In the genomic region with DNA sequence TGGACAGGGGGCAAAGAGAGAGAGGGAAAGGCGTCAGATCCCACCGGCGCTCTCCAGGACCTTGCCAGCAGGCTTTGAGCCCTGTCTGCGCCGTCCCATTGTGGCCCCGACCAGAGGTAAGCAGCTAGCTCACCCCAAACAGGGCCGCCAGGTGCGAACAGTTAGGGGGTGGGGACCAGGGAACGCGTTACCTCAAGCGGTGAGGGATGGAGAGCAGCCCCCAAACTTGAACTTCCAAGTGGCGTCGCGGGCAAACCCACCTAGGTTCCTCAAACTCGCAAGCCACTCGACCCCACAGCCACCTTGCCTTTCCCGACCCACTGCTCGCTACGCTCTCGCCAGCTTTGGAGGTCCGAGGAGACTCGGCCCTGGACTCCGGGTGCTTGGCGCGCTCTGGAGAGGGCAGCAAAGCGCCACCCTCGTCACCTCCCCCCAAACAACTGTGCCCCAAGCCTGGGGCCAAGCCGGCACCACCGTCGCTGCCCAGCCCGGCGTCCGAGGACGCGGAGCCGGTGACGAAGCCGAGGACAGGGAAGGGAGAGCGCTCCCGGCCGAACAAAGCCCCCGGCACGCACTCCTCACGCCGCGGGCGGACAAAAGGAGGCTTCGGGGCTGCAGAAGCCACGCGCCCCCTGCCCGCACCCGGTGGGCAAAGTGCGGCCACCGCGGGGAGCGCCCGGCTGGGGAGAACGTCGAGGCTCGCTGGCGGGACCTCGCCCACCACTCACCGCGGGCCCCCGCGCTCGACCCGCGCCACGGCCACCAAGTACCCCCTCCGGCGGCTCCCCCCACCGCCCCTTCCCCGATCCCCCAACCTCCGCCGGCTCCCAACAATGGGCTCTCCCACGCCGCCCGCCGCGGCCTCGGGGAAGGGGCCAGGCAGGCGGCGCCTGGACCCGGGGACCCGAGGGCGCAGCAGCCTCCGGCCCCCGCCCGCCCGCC, we compare ENCODE assay signal across 8 cellular contexts. TPM values are rescaled to one million over a fixed set of nuclear protein-coding genes. Genes with fewer than 3 reads are reported as not detected.
DNase-seq lines count a peak whose midpoint lies in the region; ATAC-seq and TF ChIP-seq lines count a peak whose summit lies in the region.

No MANE protein-coding gene starts in this region.

- TF ChIP-seq CTCF in HFF-Myc (IDR thresholded peaks at IDR 0.05; ENCODE audit: low read depth, low read length, missing control alignments) (no peak), parathyroid adenoma (IDR thresholded peaks at IDR 0.05) (no peak)

- no peak overlapping the region for H3K27ac ChIP-seq in CD4-positive, CD25-positive, alpha-beta regulatory T cell (ENCODE audit: insufficient read depth, low read length, poor library complexity, severe bottlenecking)
- H3K27ac ChIP-seq in parathyroid adenoma = no peak overlapping the region

- CTCF ChIA-PET in activated CD8-positive, alpha-beta T cell treated with anti-CD3 and anti-CD28 coated beads, Interleukin-2, amount 10 ng/mL, durations not matched to agents 7 days and 5 days (lab: Charles Lee) = interaction anchor here (4.7 kb wide), 1 partner anchor 84 kb away, joined by 29 read pairs; no protein-coding TSS in a partner anchor

- H3K4me1 ChIP-seq in CD4-positive, CD25-positive, alpha-beta regulatory T cell (ENCODE audit: control insufficient read depth, insufficient read depth, low read length, poor library complexity, severe bottlenecking) = peaks cover 53% of the 10 kb centered on the region
- H3K4me1 ChIP-seq in parathyroid adenoma = peaks cover 7% of the 10 kb centered on the region

- no peaks in the 10 kb centered on the region for H3K79me2 ChIP-seq in parathyroid adenoma

- H3K27me3 ChIP-seq in CD4-positive, CD25-positive, alpha-beta regulatory T cell (ENCODE audit: control insufficient read depth, insufficient read depth, low read length) = no peaks in the 10 kb centered on the region
- H3K27me3 ChIP-seq in parathyroid adenoma (ENCODE audit: control insufficient read depth, insufficient read depth, low read length) = no peaks in the 10 kb centered on the region

- peak overlapping the region; percentile 84 for H3K4me2 ChIP-seq in parathyroid adenoma (ENCODE audit: low read length)

- peaks cover 35 to 77% (median 62%) of the 10 kb centered on the region in 4 donors for H3K4me1 Mint-ChIP-seq in CD4-positive, CD25-positive, alpha-beta regulatory T cell
- peaks cover 72% of the 10 kb centered on the region for H3K4me1 Mint-ChIP-seq in activated CD8-positive, alpha-beta T cell treated with anti-CD3 and anti-CD28 coated beads, Interleukin-2, amount 10 ng/mL, durations not matched to agents 7 days and 5 days (ENCODE audit: low read depth)

- H3K27me3 Mint-ChIP-seq in CD4-positive, CD25-positive, alpha-beta regulatory T cell = peaks cover 15% of the 10 kb centered on the region
- no peaks in the 10 kb centered on the region for H3K27me3 Mint-ChIP-seq in activated CD8-positive, alpha-beta T cell treated with anti-CD3 and anti-CD28 coated beads, Interleukin-2, amount 10 ng/mL, durations not matched to agents 7 days and 5 days (ENCODE audit: low read depth)

- H3K36me3 ChIP-seq in CD4-positive, CD25-positive, alpha-beta regulatory T cell (ENCODE audit: control insufficient read depth, insufficient read depth, low read length) = peaks cover 18% of the 10 kb centered on the region
- H3K36me3 ChIP-seq in parathyroid adenoma (ENCODE audit: control insufficient read depth, insufficient read depth, low read length) = no peaks in the 10 kb centered on the region

- DNase-seq in CD4-positive, CD25-positive, alpha-beta regulatory T cell = peak in 1 of 3 donors; percentile 26
- DNase-seq in HFF-Myc (ENCODE audit: extremely low read depth, low read depth) (no peak), germinal center (ENCODE audit: low spot score) (peak; percentile 20)
- DNase-seq in activated CD8-positive, alpha-beta T cell treated with anti-CD3 and anti-CD28 coated beads, Interleukin-2, amount 10 ng/mL, durations not matched to agents 7 days and 5 days = peak; percentile 47

- H3K9me3 Mint-ChIP-seq in CD4-positive, CD25-positive, alpha-beta regulatory T cell = peaks cover 0 to 2% (median 0%) of the 10 kb centered on the region in 7 donors
- H3K9me3 Mint-ChIP-seq in activated CD8-positive, alpha-beta T cell treated with anti-CD3 and anti-CD28 coated beads, Interleukin-2, amount 10 ng/mL, durations not matched to agents 7 days and 5 days (ENCODE audit: insufficient read depth) = no peaks in the 10 kb centered on the region

- H3K4me3 ChIP-seq in CD4-positive, CD25-positive, alpha-beta regulatory T cell (ENCODE audit: low read depth, low read length) = peak overlapping the region; percentile 26
- H3K4me3 ChIP-seq in HFF-Myc (replicated peaks; ENCODE audit: low read depth, low read length) = peak overlapping the region; percentile 74
- H3K4me3 ChIP-seq in parathyroid adenoma (ENCODE audit: low read depth, low read length) = peak overlapping the region; percentile 58

- H3K27ac Mint-ChIP-seq in CD4-positive, CD25-positive, alpha-beta regulatory T cell = peak overlapping the region in 2 of 3 donors; percentile 78 to 83
- H3K27ac Mint-ChIP-seq in activated CD8-positive, alpha-beta T cell treated with anti-CD3 and anti-CD28 coated beads, Interleukin-2, amount 10 ng/mL, durations not matched to agents 7 days and 5 days = peak overlapping the region; percentile 47

- peak overlapping the region; percentile 69 for H2AFZ ChIP-seq in parathyroid adenoma

- H3K4me3 Mint-ChIP-seq in CD4-positive, CD25-positive, alpha-beta regulatory T cell = peak overlapping the region; percentile 80 to 92 (median 88)
- H3K4me3 Mint-ChIP-seq in activated CD8-positive, alpha-beta T cell treated with anti-CD3 and anti-CD28 coated beads, Interleukin-2, amount 10 ng/mL, durations not matched to agents 7 days and 5 days = peak overlapping the region; percentile 84

- H3K9me3 ChIP-seq in CD4-positive, CD25-positive, alpha-beta regulatory T cell (ENCODE audit: control insufficient read depth in 2 of 2, low read length in 2 of 2) = no peaks in the 10 kb centered on the region
- no peaks in the 10 kb centered on the region for H3K9me3 ChIP-seq in parathyroid adenoma (ENCODE audit: control insufficient read depth, low read length)

- POLR2A ChIA-PET in activated CD8-positive, alpha-beta T cell treated with anti-CD3 and anti-CD28 coated beads, Interleukin-2, amount 10 ng/mL, durations not matched to agents 7 days and 5 days (lab: Charles Lee) = interaction anchor here (0.6 to 0.7 kb wide), 2 partner anchors 58 to 352 kb away, joined by 3 read pairs; partner anchors contain the start of genes TCEANC2 and TMEM59

- peaks cover 41% of the 10 kb centered on the region for H3K36me3 Mint-ChIP-seq in CD4-positive, CD25-positive, alpha-beta regulatory T cell
- peaks cover 48% of the 10 kb centered on the region for H3K36me3 Mint-ChIP-seq in activated CD8-positive, alpha-beta T cell treated with anti-CD3 and anti-CD28 coated beads, Interleukin-2, amount 10 ng/mL, durations not matched to agents 7 days and 5 days (ENCODE audit: low read depth)

- ATAC-seq in CD4-positive, CD25-positive, alpha-beta regulatory T cell (ENCODE audit: low read depth in 2 of 2) = no peak
- ATAC-seq in activated CD8-positive, alpha-beta T cell treated with anti-CD3 and anti-CD28 coated beads, Interleukin-2, amount 10 ng/mL, durations not matched to agents 7 days and 5 days = no peak
- no peak for ATAC-seq in HG03442 (IDR thresholded peaks at IDR 0.05; ENCODE audit: unreplicated experiment)
- no peak for ATAC-seq in HG02884 (IDR thresholded peaks at IDR 0.05; ENCODE audit: unreplicated experiment)
- no peak for ATAC-seq in GM18867 (IDR thresholded peaks at IDR 0.05; ENCODE audit: unreplicated experiment)

- H3K9ac ChIP-seq in parathyroid adenoma = no peak overlapping the region

RNA-seq across cellular contexts. Expression of gene SSBP3, which starts 1.0 kb away (rescaled TPM):
- total RNA-seq in CD4-positive, CD25-positive, alpha-beta regulatory T cell = 30.6 TPM
- polyA plus RNA-seq in CD4-positive, CD25-positive, alpha-beta regulatory T cell = 1 to 10 TPM; 5.4 to 7.4 (median 6.9) TPM
- 100 to 1,000 TPM; 109 to 111 TPM for total RNA-seq in activated CD8-positive, alpha-beta T cell treated with anti-CD3 and anti-CD28 coated beads, Interleukin-2, amount 10 ng/mL, durations not matched to agents 7 days and 5 days
